10 cellular contexts compared by ENCODE assay signal in the genomic region with DNA sequence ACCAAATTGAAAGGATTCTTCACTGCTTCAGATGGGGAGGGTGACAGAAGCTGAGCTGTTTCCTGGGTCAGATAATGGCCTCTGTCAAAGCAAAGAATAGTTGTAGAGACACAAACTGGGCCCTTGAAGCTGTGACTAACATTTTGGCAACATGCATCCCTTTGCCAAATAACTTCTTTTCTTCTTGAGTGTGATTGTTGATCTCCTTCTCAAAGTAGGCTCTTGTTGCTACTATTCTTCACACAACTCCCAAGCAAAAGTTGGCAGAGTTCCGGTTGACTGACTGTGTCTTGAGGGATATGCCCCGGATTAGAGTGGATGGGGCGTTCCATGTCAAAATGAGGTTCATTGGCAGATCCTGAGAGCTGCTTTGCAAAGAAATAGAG. TPM values are rescaled to one million over a fixed set of nuclear protein-coding genes. Genes with fewer than 3 reads are reported as not detected.
DNase-seq lines count a peak whose midpoint lies in the region; TF ChIP-seq lines count a peak whose summit lies in the region.
"Had no signal": no experiment of that assay in that cellular context is flagged by ENCODE, and none has a peak within 500 bp of the region (broad histone marks: within the 10 kb centered on the region; RNA-seq: fewer than 3 reads in every experiment).

No MANE protein-coding gene starts in this region.

- 19 to 25% methylated on average over 3 of the region's 3 CpGs for WGBS in esophagus squamous epithelium, 2 donors

- peaks cover 27% of the 10 kb centered on the region for H3K4me1 ChIP-seq in ACC112 (ENCODE audit: control insufficient read depth, insufficient read depth, low read length, unreplicated experiment)
- H3K4me1 ChIP-seq in esophagus squamous epithelium: peaks cover 26 to 68% (median 33%) of the 10 kb centered on the region in 3 donors

- peak overlapping the region; percentile 9 for H2AFZ ChIP-seq in ACC112 (ENCODE audit: low read length, unreplicated experiment)

- H3K79me2 ChIP-seq in ACC112 (ENCODE audit: control insufficient read depth, insufficient read depth, low read length, unreplicated experiment): peaks cover 61% of the 10 kb centered on the region

- no peaks in the 10 kb centered on the region; the same call in 1 of the 2 replicates for H3K36me3 ChIP-seq in ACC112 (ENCODE audit: insufficient read depth, low read length)
- peaks cover 8% of the 10 kb centered on the region; the same call in 1 of the 2 replicates for H3K36me3 ChIP-seq in SK-N-MC (ENCODE audit: insufficient read depth, low read length)
- peaks cover 0 to 28% (median 0%) of the 10 kb centered on the region in 3 donors for H3K36me3 ChIP-seq in esophagus squamous epithelium

- intact Hi-C loops in esophagus squamous epithelium (cut with DNase I): no loop called here

- H3K36me3 Mint-ChIP-seq in nephron progenitor cell (ENCODE audit: low read depth): peaks cover 37% of the 10 kb centered on the region

- peak overlapping the region; percentile 61 for H3K9ac ChIP-seq in SK-N-MC (ENCODE audit: insufficient read length)

- TF ChIP-seq CTCF in esophagus squamous epithelium (IDR thresholded peaks at IDR 0.05): no peak
- TF ChIP-seq CTCF in nephron progenitor cell (IDR thresholded peaks at IDR 0.05): no peak

- peak overlapping the region; percentile 58 for H3K27ac Mint-ChIP-seq in nephron progenitor cell
- H3K27ac Mint-ChIP-seq: CD14-positive monocyte had no signal

- H3K4me3 Mint-ChIP-seq in nephron progenitor cell: no peak overlapping the region
- H3K4me3 Mint-ChIP-seq: CD14-positive monocyte had no signal

- no peaks in the 10 kb centered on the region for H3K27me3 ChIP-seq in ACC112 (ENCODE audit: insufficient read depth, low read length)
- no peaks in the 10 kb centered on the region for H3K27me3 ChIP-seq in esophagus squamous epithelium

- no peak for TF ChIP-seq POLR2A in esophagus squamous epithelium (IDR thresholded peaks at IDR 0.05)

- no peaks in the 10 kb centered on the region for H3K9me3 Mint-ChIP-seq in nephron progenitor cell

- H3K9me3 ChIP-seq in SK-N-MC (ENCODE audit: low read depth, low read length): no peaks in the 10 kb centered on the region
- H3K9me3 ChIP-seq in esophagus squamous epithelium: no peaks in the 10 kb centered on the region

- no peaks in the 10 kb centered on the region for H3K27me3 Mint-ChIP-seq in nephron progenitor cell (ENCODE audit: low read depth, poor library complexity)

- DNase-seq in SK-N-MC (ENCODE audit: low read depth, low spot score) (no peak), esophagus squamous epithelium (lab: John Stamatoyannopoulos, UW) (no peak), nephron progenitor cell (no peak), NOMO-1 treated with DMSO at 0.1 percent for 48 hours (lab: John Stamatoyannopoulos, UW; ENCODE audit: unreplicated experiment) (no peak), iPS-NIHi7 (ENCODE audit: extremely low spot score) (no peak)
- no peak for DNase-seq in activated CD8-positive, alpha-beta memory T cell treated with anti-CD3 and anti-CD28 coated beads, Interleukin-2, amount 50 U/mL, for 4 hours
- no peak for DNase-seq in stimulated activated CD4-positive, alpha-beta T cell treated with anti-CD3 and anti-CD28 coated beads, Interleukin-15, amount 100 ng/mL, for 24 hours
- DNase-seq: activated effector memory CD4-positive, alpha-beta T cell treated with Interleukin-2 at 50 U/mL for 16 hours had no signal

- peak overlapping the region; percentile 66 for H3K27ac ChIP-seq in ACC112 (ENCODE audit: low read depth, low read length)
- H3K27ac ChIP-seq in SK-N-MC: peak overlapping the region; percentile 80
- H3K27ac ChIP-seq in esophagus squamous epithelium: peak overlapping the region; percentile 75 to 90 (median 83)

- H3K4me1 Mint-ChIP-seq in nephron progenitor cell: peaks cover 30% of the 10 kb centered on the region

- H3K4me3 ChIP-seq in ACC112 (ENCODE audit: low read depth, low read length) (peak overlapping the region; percentile 63), SK-N-MC (no peak overlapping the region), esophagus squamous epithelium (peak overlapping the region; percentile 1 to 33 (median 15))

RNA-seq across cellular contexts. Expression of gene WIPF2, which starts 5.6 kb away (rescaled TPM):
- 10 to 100 TPM in 3 of 4 donors, 1 to 10 TPM in 1; 9.8 to 13.8 (median 11.2) TPM for total RNA-seq in esophagus squamous epithelium

RNA-seq across cellular contexts. Expression of gene RAPGEFL1, which starts 47.4 kb away (rescaled TPM):
- 100 to 1,000 TPM in 3 of 4 donors, 10 to 100 TPM in 1; 70.1 to 182 (median 144) TPM for total RNA-seq in esophagus squamous epithelium
